ENCODE assay signal across 20 cellular contexts in the genomic region with DNA sequence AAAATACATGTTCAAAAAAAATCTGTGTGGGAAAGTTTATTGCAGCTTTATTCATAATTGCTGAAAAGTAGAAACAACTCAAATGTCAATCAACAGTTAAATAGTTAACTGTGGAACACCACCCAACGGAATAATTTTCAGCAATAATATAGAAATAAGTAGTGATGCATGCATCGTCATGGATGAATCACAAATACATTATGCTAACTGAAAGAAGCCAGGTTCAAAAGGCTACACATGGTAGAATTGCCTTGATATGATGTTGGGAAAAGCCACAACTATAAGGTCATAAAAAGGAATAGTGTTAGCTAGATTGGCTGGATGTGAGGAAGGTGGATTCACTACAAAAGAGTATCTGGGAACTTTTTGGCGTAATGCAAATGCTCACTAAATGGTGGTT.
"Had no signal": no experiment of that assay in that cellular context is flagged by ENCODE, and none has a peak within 500 bp of the region (broad histone marks: within the 10 kb centered on the region; RNA-seq: fewer than 3 reads in every experiment).

No MANE protein-coding gene starts in this region.

- H3K27ac ChIP-seq: dorsolateral prefrontal cortex, gastroesophageal sphincter, testis, tibial nerve, upper lobe of right lung, vagina had no signal

- H3K9me3 Mint-ChIP-seq: naive thymus-derived CD4-positive, alpha-beta T cell; stimulated activated naive B cell treated with anti-CD40 and anti-IgM and Interleukin-4, amounts not matched to agents 10 μg/mL and 1 μg/mL and 100 μg/mL, for 72 hours; stimulated activated naive CD8-positive, alpha-beta T cell treated with anti-CD3 and anti-CD28 coated beads, Interleukin-15, amount 100 ng/mL, for 72 hours had no signal

- H3K27me3 Mint-ChIP-seq: stimulated activated naive B cell treated with anti-CD40 and anti-IgM and Interleukin-4, amounts not matched to agents 10 μg/mL and 1 μg/mL and 100 μg/mL, for 72 hours; stimulated activated naive CD8-positive, alpha-beta T cell treated with anti-CD3 and anti-CD28 coated beads, Interleukin-15, amount 100 ng/mL, for 72 hours had no signal

- H3K36me3 Mint-ChIP-seq: naive thymus-derived CD4-positive, alpha-beta T cell; stimulated activated naive B cell treated with anti-CD40 and anti-IgM and Interleukin-4, amounts not matched to agents 10 μg/mL and 1 μg/mL and 100 μg/mL, for 72 hours had no signal

- H3K27ac Mint-ChIP-seq: naive thymus-derived CD4-positive, alpha-beta T cell; nephron progenitor cell; stimulated activated naive B cell treated with anti-CD40 and anti-IgM and Interleukin-4, amounts not matched to agents 10 μg/mL and 1 μg/mL and 100 μg/mL, for 72 hours; stimulated activated naive CD8-positive, alpha-beta T cell treated with anti-CD3 and anti-CD28 coated beads, Interleukin-15, amount 100 ng/mL, for 72 hours had no signal

- H3K27me3 ChIP-seq: dorsolateral prefrontal cortex, gastroesophageal sphincter, testis, tibial nerve, upper lobe of right lung, vagina had no signal

- H3K4me1 Mint-ChIP-seq: naive thymus-derived CD4-positive, alpha-beta T cell; nephron progenitor cell; stimulated activated naive B cell treated with anti-CD40 and anti-IgM and Interleukin-4, amounts not matched to agents 10 μg/mL and 1 μg/mL and 100 μg/mL, for 72 hours; stimulated activated naive CD8-positive, alpha-beta T cell treated with anti-CD3 and anti-CD28 coated beads, Interleukin-15, amount 100 ng/mL, for 72 hours had no signal

- DNase-seq: dorsolateral prefrontal cortex; effector CD8-positive, alpha-beta T cell; glutamatergic neuron; islet precursor cell; mammary epithelial cell; naive thymus-derived CD4-positive, alpha-beta T cell; nephron progenitor cell; posterior cingulate gyrus; stimulated activated CD4-positive, alpha-beta T cell treated with anti-CD3 and anti-CD28 coated beads, Interleukin-2, amount 100 ng/mL, for 24 hours; stimulated activated CD4-positive, alpha-beta T cell treated with anti-CD3 and anti-CD28 coated beads, Interleukin-4, amount 100 ng/mL, for 4 hours; stimulated activated naive B cell treated with anti-CD40 and anti-IgM and Interleukin-4, amounts not matched to agents 10 μg/mL and 1 μg/mL and 100 μg/mL, for 72 hours; stimulated activated naive CD8-positive, alpha-beta T cell treated with anti-CD3 and anti-CD28 coated beads, Interleukin-15, amount 100 ng/mL, for 72 hours; testis; upper lobe of right lung had no signal

- H3K9me3 ChIP-seq: gastroesophageal sphincter, testis, tibial nerve, upper lobe of right lung, vagina had no signal

- H3K4me3 Mint-ChIP-seq: naive thymus-derived CD4-positive, alpha-beta T cell; nephron progenitor cell; stimulated activated naive B cell treated with anti-CD40 and anti-IgM and Interleukin-4, amounts not matched to agents 10 μg/mL and 1 μg/mL and 100 μg/mL, for 72 hours; stimulated activated naive CD8-positive, alpha-beta T cell treated with anti-CD3 and anti-CD28 coated beads, Interleukin-15, amount 100 ng/mL, for 72 hours had no signal

- H3K4me3 ChIP-seq: dorsolateral prefrontal cortex, gastroesophageal sphincter, testis, tibial nerve, upper lobe of right lung, vagina had no signal

- ATAC-seq: esophagus mucosa; gastroesophageal sphincter; left lobe of liver; naive thymus-derived CD4-positive, alpha-beta T cell; sciatic nerve; stimulated activated naive B cell treated with anti-CD40 and anti-IgM and Interleukin-4, amounts not matched to agents 10 μg/mL and 1 μg/mL and 100 μg/mL, for 72 hours; stimulated activated naive CD8-positive, alpha-beta T cell treated with anti-CD3 and anti-CD28 coated beads, Interleukin-15, amount 100 ng/mL, for 72 hours; upper lobe of right lung had no signal

- H3K36me3 ChIP-seq: gastroesophageal sphincter, tibial nerve, upper lobe of right lung, vagina had no signal

- H3K4me1 ChIP-seq: gastroesophageal sphincter, testis, tibial nerve, upper lobe of right lung, vagina had no signal
